Comparison of ENCODE assay signal across 8 cellular contexts in genomic region chr2:240556553-240557100, GRCh38. TPM values are rescaled to one million over a fixed set of nuclear protein-coding genes. Genes with fewer than 3 reads are reported as not detected.
DNase-seq lines count a peak whose midpoint lies in the region; ATAC-seq, FAIRE-seq and TF ChIP-seq lines count a peak whose summit lies in the region.

No MANE protein-coding gene starts in this region.

- TF ChIP-seq POLR2A in H54 (IDR thresholded peaks at IDR 0.05; ENCODE audit: low read depth, low read length) (no peak), upper lobe of left lung (IDR thresholded peaks at IDR 0.05) (no peak)

- peaks cover 5% of the 10 kb centered on the region for H3K9me3 Mint-ChIP-seq in T-helper 2 cell treated with Interferon-gamma antibody and Interleukin-4, amounts not matched to agents 5 μg/mL and 100 μg/mL, for 36 hours

- peaks cover 33% of the 10 kb centered on the region for H3K4me1 Mint-ChIP-seq in T-helper 2 cell treated with Interferon-gamma antibody and Interleukin-4, amounts not matched to agents 5 μg/mL and 100 μg/mL, for 36 hours (ENCODE audit: low read depth)

- 61 to 63% methylated on average over 9 of the region's 9 CpGs for WGBS in upper lobe of left lung, 2 donors

- H3K4me3 ChIP-seq in brain microvascular endothelial cell (ENCODE audit: low read depth, low read length) (peak overlapping the region; percentile 56), lower lobe of right lung (no peak overlapping the region), upper lobe of left lung (peak overlapping the region in 1 of 4 donors; percentile 54)

- no peak for TF ChIP-seq EP300 in upper lobe of left lung (IDR thresholded peaks at IDR 0.05)

- in situ Hi-C loops in brain microvascular endothelial cell (cut with HindIII; ENCODE audit: low pct_ligation_motif_present, low sequenced_read_pairs): no loop called here

- H3K36me3 ChIP-seq in brain microvascular endothelial cell (replicated peaks): peaks cover 4% of the 10 kb centered on the region
- peaks cover 20% of the 10 kb centered on the region for H3K36me3 ChIP-seq in lower lobe of right lung
- H3K36me3 ChIP-seq in upper lobe of left lung: peaks cover 0 to 13% (median 2%) of the 10 kb centered on the region in 4 donors

- intact Hi-C loops in lower lobe of right lung (cut with DNase I): no loop called here

- TF ChIP-seq CTCF in brain microvascular endothelial cell (IDR thresholded peaks at IDR 0.05; ENCODE audit: low read depth, low read length, missing control alignments) (peak; percentile 82), lower lobe of right lung (IDR thresholded peaks at IDR 0.05) (peak; percentile 39), upper lobe of left lung (IDR thresholded peaks at IDR 0.05) (peak; percentile 15 to 41 (median 35))

- H3K27me3 ChIP-seq in brain microvascular endothelial cell (replicated peaks): no peaks in the 10 kb centered on the region
- no peaks in the 10 kb centered on the region for H3K27me3 ChIP-seq in lower lobe of right lung (ENCODE audit: low read depth)
- no peaks in the 10 kb centered on the region for H3K27me3 ChIP-seq in upper lobe of left lung

- peaks cover 39% of the 10 kb centered on the region for H3K4me1 ChIP-seq in lower lobe of right lung
- peaks cover 30 to 48% (median 36%) of the 10 kb centered on the region in 4 donors for H3K4me1 ChIP-seq in upper lobe of left lung

- H3K4me3 Mint-ChIP-seq in T-helper 2 cell treated with Interferon-gamma antibody and Interleukin-4, amounts not matched to agents 5 μg/mL and 100 μg/mL, for 36 hours: peak overlapping the region; percentile 57

- ATAC-seq in lower lobe of right lung (no peak), upper lobe of left lung (ENCODE audit: low FRiP score in 2 of 2) (no peak), GM21576 (IDR thresholded peaks at IDR 0.05; ENCODE audit: unreplicated experiment) (no peak)

- H3K36me3 Mint-ChIP-seq in T-helper 2 cell treated with Interferon-gamma antibody and Interleukin-4, amounts not matched to agents 5 μg/mL and 100 μg/mL, for 36 hours (ENCODE audit: low read depth): peaks cover 51% of the 10 kb centered on the region

- H3K9me3 ChIP-seq in lower lobe of right lung (no peaks in the 10 kb centered on the region), upper lobe of left lung (no peaks in the 10 kb centered on the region)

- no peak overlapping the region for H3K27ac ChIP-seq in brain microvascular endothelial cell
- no peak overlapping the region for H3K27ac ChIP-seq in lower lobe of right lung
- H3K27ac ChIP-seq in upper lobe of left lung: no peak overlapping the region

- H3K27me3 Mint-ChIP-seq in T-helper 2 cell treated with Interferon-gamma antibody and Interleukin-4, amounts not matched to agents 5 μg/mL and 100 μg/mL, for 36 hours (ENCODE audit: low read depth): no peaks in the 10 kb centered on the region

- peak; percentile 36 to 39 for DNase-seq in AML-193 (lab: John Stamatoyannopoulos, UW)
- peak; percentile 60 for DNase-seq in H54 (ENCODE audit: insufficient read length, low spot score)
- peak; percentile 60 for DNase-seq in T-helper 2 cell treated with Interferon-gamma antibody and Interleukin-4, amounts not matched to agents 5 μg/mL and 100 μg/mL, for 36 hours (ENCODE audit: low spot score)
- DNase-seq in brain microvascular endothelial cell: peak; percentile 49
- DNase-seq in lower lobe of right lung: peak; percentile 63
- peak; percentile 24 to 36 for DNase-seq in upper lobe of left lung
- no peak for DNase-seq in superior temporal gyrus (ENCODE audit: extremely low spot score)

- no peak for FAIRE-seq in H54 (lab: Jason Lieb, UNC)

- no peak overlapping the region for H3K27ac Mint-ChIP-seq in T-helper 2 cell treated with Interferon-gamma antibody and Interleukin-4, amounts not matched to agents 5 μg/mL and 100 μg/mL, for 36 hours

RNA-seq across cellular contexts. Expression of gene ANKMY1, which starts 1.2 kb away (rescaled TPM):
- 29.3 TPM for total RNA-seq in lower lobe of right lung
- total RNA-seq in upper lobe of left lung: 10 to 100 TPM; 23.7 to 97.4 (median 26.9) TPM

RNA-seq across cellular contexts. Expression of gene DUSP28, which starts 3.5 kb away (rescaled TPM):
- total RNA-seq in lower lobe of right lung (5.7 TPM), upper lobe of left lung (10 to 100 TPM in 1 of 6 donors, 1 to 10 TPM in 5; 3.2 to 30.4 (median 5.7) TPM)

RNA-seq across cellular contexts. Expression of gene RNPEPL1, which starts 11.7 kb away (rescaled TPM):
- 102 TPM for total RNA-seq in lower lobe of right lung
- 100 to 1,000 TPM in 5 of 6 donors, 10 to 100 TPM in 1; 71.0 to 264 (median 123) TPM for total RNA-seq in upper lobe of left lung

RNA-seq across cellular contexts. Expression of gene CAPN10, which starts 29.9 kb away (rescaled TPM):
- 37.2 TPM for total RNA-seq in lower lobe of right lung
- 100 to 1,000 TPM in 1 of 6 donors, 10 to 100 TPM in 5; 35.3 to 118 (median 38.9) TPM for total RNA-seq in upper lobe of left lung
